35 cellular contexts compared by ENCODE assay signal in genomic region chr9:27545471-27545870, GRCh38. TPM values are rescaled to one million over a fixed set of nuclear protein-coding genes. Genes with fewer than 3 reads are reported as not detected.
"Had no signal": no experiment of that assay in that cellular context is flagged by ENCODE, and none has a peak within 500 bp of the region (broad histone marks: within the 10 kb centered on the region; RNA-seq: fewer than 3 reads in every experiment).

No MANE protein-coding gene starts in this region.

- H3K9me3 ChIP-seq: esophagus squamous epithelium, sigmoid colon, thyroid gland had no signal

- H3K9me3 Mint-ChIP-seq: activated CD4-positive, alpha-beta memory T cell treated with anti-CD3 and anti-CD28 coated beads, Interleukin-2, amount 10 ng/mL, durations not matched to agents 7 days and 5 days; activated T-cell treated with anti-CD3 and anti-CD28 coated beads, Interleukin-2, amount 50 U/mL, for 4 hours; activated T-helper 17 cell treated with anti-CD3 and anti-CD28 coated beads, Interleukin-2, amount 50 U/mL, for 72 hours; nephron; stimulated activated memory B cell treated with anti-CD40 and anti-IgM and Interleukin-4, amounts not matched to agents 10 μg/mL and 1 μg/mL and 100 μg/mL, for 72 hours; stimulated activated naive CD8-positive, alpha-beta T cell treated with anti-CD3 and anti-CD28 coated beads, Interleukin-15, amount 100 ng/mL, for 72 hours; T-helper 1 cell treated with Interleukin-12 subunit alpha and Interleukin-12 subunit beta and Interleukin-4 antibody, amounts not matched to agents 30 μg/mL and 1 μg/mL, for 36 hours had no signal

- H3K27me3 Mint-ChIP-seq: activated CD4-positive, alpha-beta memory T cell treated with anti-CD3 and anti-CD28 coated beads, Interleukin-2, amount 10 ng/mL, durations not matched to agents 7 days and 5 days; activated T-helper 17 cell treated with anti-CD3 and anti-CD28 coated beads, Interleukin-2, amount 50 U/mL, for 72 hours; stimulated activated memory B cell treated with anti-CD40 and anti-IgM and Interleukin-4, amounts not matched to agents 10 μg/mL and 1 μg/mL and 100 μg/mL, for 72 hours; stimulated activated naive CD8-positive, alpha-beta T cell treated with anti-CD3 and anti-CD28 coated beads, Interleukin-15, amount 100 ng/mL, for 72 hours had no signal

- H3K4me3 Mint-ChIP-seq: activated CD4-positive, alpha-beta memory T cell treated with anti-CD3 and anti-CD28 coated beads, Interleukin-2, amount 10 ng/mL, durations not matched to agents 7 days and 5 days; activated T-cell treated with anti-CD3 and anti-CD28 coated beads, Interleukin-2, amount 50 U/mL, for 4 hours; activated T-helper 17 cell treated with anti-CD3 and anti-CD28 coated beads, Interleukin-2, amount 50 U/mL, for 72 hours; nephron; stimulated activated memory B cell treated with anti-CD40 and anti-IgM and Interleukin-4, amounts not matched to agents 10 μg/mL and 1 μg/mL and 100 μg/mL, for 72 hours; stimulated activated naive CD8-positive, alpha-beta T cell treated with anti-CD3 and anti-CD28 coated beads, Interleukin-15, amount 100 ng/mL, for 72 hours; T-helper 1 cell treated with Interleukin-12 subunit alpha and Interleukin-12 subunit beta and Interleukin-4 antibody, amounts not matched to agents 30 μg/mL and 1 μg/mL, for 36 hours had no signal

- FAIRE-seq: astrocyte, endothelial cell of umbilical vein had no signal

- DNase-seq: activated CD4-positive, alpha-beta memory T cell treated with anti-CD3 and anti-CD28 coated beads, Interleukin-2, amount 10 ng/mL, durations not matched to agents 7 days and 5 days; activated CD4-positive, alpha-beta T cell treated with anti-CD3 and anti-CD28 coated beads for 48 hours; activated gamma-delta T cell treated with Interleukin-2 at 50 U/mL for 16 hours; activated naive CD4-positive, alpha-beta T cell treated with anti-CD3 and anti-CD28 coated beads, Interleukin-2, amount 50 U/mL, for 16 hours; activated T-cell treated with anti-CD3 and anti-CD28 coated beads, Interleukin-2, amount 50 U/mL, for 4 hours; amniotic stem cell; caudate nucleus; esophagus squamous epithelium; glutamatergic neuron; left ventricle myocardium superior; sigmoid colon; small intestine; stimulated activated CD4-positive, alpha-beta T cell treated with anti-CD3 and anti-CD28 coated beads, Interleukin-1b, Interleukin-23, amount 100 ng/mL, for 48 hours; stimulated activated CD4-positive, alpha-beta T cell treated with anti-CD3 and anti-CD28 coated beads, Interleukin-4, amount 100 ng/mL, for 4 hours; stimulated activated CD8-positive, alpha-beta memory T cell treated with anti-CD3 and anti-CD28 coated beads, Interleukin-4, amount 100 ng/mL, for 48 hours; stimulated activated naive CD8-positive, alpha-beta T cell treated with anti-CD3 and anti-CD28 coated beads, Interleukin-15, amount 100 ng/mL, for 72 hours; substantia nigra; T-helper 9 cell; thyroid gland had no signal

- H3K4me3 ChIP-seq: esophagus squamous epithelium, sigmoid colon, thyroid gland had no signal

- H3K4me1 Mint-ChIP-seq: activated CD4-positive, alpha-beta memory T cell treated with anti-CD3 and anti-CD28 coated beads, Interleukin-2, amount 10 ng/mL, durations not matched to agents 7 days and 5 days; activated T-helper 17 cell treated with anti-CD3 and anti-CD28 coated beads, Interleukin-2, amount 50 U/mL, for 72 hours; stimulated activated memory B cell treated with anti-CD40 and anti-IgM and Interleukin-4, amounts not matched to agents 10 μg/mL and 1 μg/mL and 100 μg/mL, for 72 hours; stimulated activated naive CD8-positive, alpha-beta T cell treated with anti-CD3 and anti-CD28 coated beads, Interleukin-15, amount 100 ng/mL, for 72 hours had no signal

- H3K27me3 ChIP-seq: esophagus squamous epithelium, sigmoid colon, thyroid gland had no signal

- H3K27ac ChIP-seq: esophagus squamous epithelium, sigmoid colon, thyroid gland, VCaP had no signal

- H3K27ac Mint-ChIP-seq: activated CD4-positive, alpha-beta memory T cell treated with anti-CD3 and anti-CD28 coated beads, Interleukin-2, amount 10 ng/mL, durations not matched to agents 7 days and 5 days; activated T-helper 17 cell treated with anti-CD3 and anti-CD28 coated beads, Interleukin-2, amount 50 U/mL, for 72 hours; nephron; stimulated activated memory B cell treated with anti-CD40 and anti-IgM and Interleukin-4, amounts not matched to agents 10 μg/mL and 1 μg/mL and 100 μg/mL, for 72 hours; stimulated activated naive CD8-positive, alpha-beta T cell treated with anti-CD3 and anti-CD28 coated beads, Interleukin-15, amount 100 ng/mL, for 72 hours; T-helper 1 cell treated with Interleukin-12 subunit alpha and Interleukin-12 subunit beta and Interleukin-4 antibody, amounts not matched to agents 30 μg/mL and 1 μg/mL, for 36 hours had no signal

- ATAC-seq: activated CD4-positive, CD25-positive, alpha-beta regulatory T cell treated with anti-CD3 and anti-CD28 coated beads, Interleukin-2, amount 50 U/mL, for 24 hours; activated T-cell treated with anti-CD3 and anti-CD28 coated beads, Interleukin-2, amount 50 U/mL, for 4 hours; activated T-helper 17 cell treated with anti-CD3 and anti-CD28 coated beads, Interleukin-2, amount 50 U/mL, for 72 hours; left ventricle myocardium superior; stimulated activated memory B cell treated with anti-CD40 and anti-IgM and Interleukin-4, amounts not matched to agents 10 μg/mL and 1 μg/mL and 100 μg/mL, for 72 hours; stimulated activated naive CD8-positive, alpha-beta T cell treated with anti-CD3 and anti-CD28 coated beads, Interleukin-15, amount 100 ng/mL, for 72 hours had no signal

RNA-seq across cellular contexts. Expression of gene MOB3B, which starts 15.9 kb away (rescaled TPM):
- total RNA-seq: endothelial cell of umbilical vein had no signal

RNA-seq across cellular contexts. Expression of gene IFNK, which starts 21.4 kb away (rescaled TPM):
- total RNA-seq: activated CD4-positive, alpha-beta memory T cell treated with anti-CD3 and anti-CD28 coated beads, Interleukin-2, amount 10 ng/mL, durations not matched to agents 7 days and 5 days; activated T-cell treated with anti-CD3 and anti-CD28 coated beads, Interleukin-2, amount 50 U/mL, for 4 hours; activated T-helper 17 cell treated with anti-CD3 and anti-CD28 coated beads, Interleukin-2, amount 50 U/mL, for 72 hours; astrocyte; chondrocyte; endothelial cell of umbilical vein; esophagus squamous epithelium; frontal cortex; left ventricle myocardium superior; lung microvascular endothelial cell; mesenteric fat pad; mucosa of gallbladder; osteoblast; posterior vena cava; sigmoid colon; thyroid gland; ureter had no signal
- polyA plus RNA-seq: endothelial cell of umbilical vein, sigmoid colon, small intestine had no signal
